ENCODE assay signal across 9 cellular contexts in genomic region chr1:71097428-71097827, GRCh38.
"Had no signal": no experiment of that assay in that cellular context is flagged by ENCODE, and none has a peak within 500 bp of the region (broad histone marks: within the 10 kb centered on the region; RNA-seq: fewer than 3 reads in every experiment).

No MANE protein-coding gene starts in this region.

- H3K4me3 ChIP-seq: GM23248, GM23338, HAP-1 had no signal

- DNase-seq: GM23248, GOT3, H7, H9, HCEC 1CT, HFFc6 had no signal

- H3K36me3 ChIP-seq: HAP-1 had no signal

- H3K9me3 ChIP-seq: HAP-1 had no signal

- ATAC-seq: GM23338, HCT116 had no signal

- H3K4me1 ChIP-seq: HAP-1 had no signal
